8 cellular contexts compared by ENCODE assay signal in the genomic region with DNA sequence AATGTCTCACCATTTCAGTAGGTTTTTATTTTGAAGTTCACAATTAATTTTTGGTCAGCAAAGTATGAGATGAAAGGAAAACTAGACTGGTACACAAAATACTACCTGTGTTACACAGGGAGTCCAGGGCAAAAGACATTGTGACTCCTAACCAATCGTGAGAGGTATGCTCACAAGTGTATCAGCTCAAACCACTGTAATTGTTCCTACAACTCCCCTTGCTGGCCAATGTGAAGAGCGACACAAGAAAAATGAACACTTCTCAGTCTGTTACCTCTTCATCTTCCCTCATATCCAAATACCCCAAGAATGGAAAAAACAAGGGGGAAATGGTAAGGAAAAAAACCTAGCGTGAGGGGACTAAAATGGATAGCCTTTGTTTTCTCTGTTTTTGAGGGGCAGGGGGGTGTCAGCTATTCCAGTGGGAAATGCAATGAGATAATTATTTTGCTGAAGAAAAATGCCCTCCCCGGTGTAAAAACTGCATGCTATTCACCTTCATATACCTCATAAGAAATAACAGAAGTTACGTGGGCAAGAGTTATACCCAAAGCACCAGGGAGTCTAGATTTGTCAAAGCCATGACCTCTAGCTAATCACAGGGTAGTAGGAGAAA. TPM values are rescaled to one million over a fixed set of nuclear protein-coding genes. Genes with fewer than 3 reads are reported as not detected.
A peak's percentile ranks its signal among the peaks of the same experiment; 100 is the strongest.
DNase-seq lines count a peak whose midpoint lies in the region; ATAC-seq and TF ChIP-seq lines count a peak whose summit lies in the region.

No MANE protein-coding gene starts in this region.

- H3K9me3 Mint-ChIP-seq in Calu3 (ENCODE audit: low read depth, unreplicated experiment) (no peaks in the 10 kb centered on the region), nephron (no peaks in the 10 kb centered on the region)

- ATAC-seq in GM18909 (IDR thresholded peaks at IDR 0.05; ENCODE audit: poor library complexity, unreplicated experiment) (peak; percentile 68), HG03175 (IDR thresholded peaks at IDR 0.05; ENCODE audit: unreplicated experiment) (peak; percentile 60)

- CTCF ChIA-PET in Calu3 (lab: Charles Lee) = interaction anchor here (0.8 to 1.6 kb wide), 6 partner anchors 13 to 142 kb away, joined by 3 to 6 read pairs (median 4); partner anchors contain the start of gene RBM47

- DNase-seq in Calu3 = peak; percentile 27
- peak; percentile 90 to 91 for DNase-seq in NCI-H526 (lab: John Stamatoyannopoulos, UW)
- peak; percentile 84 for DNase-seq in cerebellar cortex (ENCODE audit: low spot score)
- no peak for DNase-seq in HUDEP-2 (lab: John Stamatoyannopoulos, UW; ENCODE audit: unreplicated experiment in 76 of 76)
- no peak for DNase-seq in stimulated activated CD8-positive, alpha-beta memory T cell treated with anti-CD3 and anti-CD28 coated beads, Interleukin-4, amount 100 ng/mL, for 48 hours

- intact Hi-C loops in Calu3 (cut with micrococcal nuclease; ENCODE audit: unreplicated experiment) = loop anchor here (2.0 to 10.0 kb wide), 2 partner anchors 88 to 164 kb away; no protein-coding TSS in a partner anchor

- H3K36me3 Mint-ChIP-seq in Calu3 (ENCODE audit: insufficient read depth, unreplicated experiment) = no peaks in the 10 kb centered on the region
- H3K36me3 Mint-ChIP-seq in nephron (ENCODE audit: low read depth) = no peaks in the 10 kb centered on the region

- H3K27me3 Mint-ChIP-seq in Calu3 (ENCODE audit: unreplicated experiment) = no peaks in the 10 kb centered on the region
- peaks cover 8% of the 10 kb centered on the region for H3K27me3 Mint-ChIP-seq in nephron (ENCODE audit: low read depth)

- no TSS peak for BruUV-seq in Calu3 (replicated peaks; lab: Mats Ljungman, UMichigan)

- H3K4me3 Mint-ChIP-seq in Calu3 (ENCODE audit: low read depth, unreplicated experiment) (no peak overlapping the region), nephron (no peak overlapping the region)

- TF ChIP-seq CTCF in Calu3 (IDR thresholded peaks at IDR 0.05; ENCODE audit: unreplicated experiment) (peak; percentile 19), nephron (IDR thresholded peaks at IDR 0.05; ENCODE audit: unreplicated experiment in 3 of 3) (peak; percentile 59 to 66 (median 62))

- H3K4me1 Mint-ChIP-seq in Calu3 (ENCODE audit: low read depth, unreplicated experiment) (peaks cover 17% of the 10 kb centered on the region), nephron (peaks cover 6% of the 10 kb centered on the region)

- H3K27ac Mint-ChIP-seq in Calu3 (ENCODE audit: unreplicated experiment) (peak overlapping the region; percentile 50), nephron (peak overlapping the region in 2 of 3 experiments; percentile 50 to 82)

RNA-seq across cellular contexts. Expression of gene NSUN7, which starts 30.6 kb away (rescaled TPM):
- total RNA-seq in Calu3 (2022) = 7.7 and 8.6 TPM in 2 replicates

Comparison
In these comparisons a context has a peak if more than half of its experiments do, and no peak if none do; other contexts are left out.
1. DNase-seq: peak in Calu3 (single experiment), NCI-H526 (2 of 2) and cerebellar cortex (single experiment); none in HUDEP-2 (0 of 76) and stimulated activated CD8-positive, alpha-beta memory T cell treated with anti-CD3 and anti-CD28 coated beads, Interleukin-4, amount 100 ng/mL, for 48 hours (single experiment).